15 cellular contexts compared by ENCODE assay signal in the genomic region with DNA sequence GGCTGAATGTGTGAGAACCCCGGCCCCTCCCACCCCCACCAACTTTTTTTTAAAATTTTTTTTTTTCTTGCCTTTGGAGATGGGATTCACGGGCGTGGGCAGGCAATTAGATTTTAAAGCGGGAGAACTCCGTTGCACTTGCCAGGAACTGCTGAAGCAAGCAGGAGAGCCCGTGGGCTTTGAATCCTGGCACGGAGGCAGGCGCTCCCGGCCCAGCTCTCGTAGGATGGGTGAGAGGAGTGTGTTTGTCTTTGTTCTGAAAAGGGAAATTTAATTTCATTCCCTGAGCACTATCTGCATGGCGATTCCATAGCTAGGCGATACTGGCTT. TPM values are rescaled to one million over a fixed set of nuclear protein-coding genes. Genes with fewer than 3 reads are reported as not detected.
DNase-seq lines count a peak whose midpoint lies in the region; ATAC-seq and TF ChIP-seq lines count a peak whose summit lies in the region.
"Had no signal": no experiment of that assay in that cellular context is flagged by ENCODE, and none has a peak within 500 bp of the region (broad histone marks: within the 10 kb centered on the region; RNA-seq: fewer than 3 reads in every experiment).

No MANE protein-coding gene starts in this region.

- H3K27ac ChIP-seq in right atrium auricular region: peak overlapping the region; percentile 54 to 61

- ATAC-seq in HG02588 (IDR thresholded peaks at IDR 0.05; ENCODE audit: unreplicated experiment) (no peak), HG03521 (IDR thresholded peaks at IDR 0.05; ENCODE audit: unreplicated experiment) (no peak)

- H3K27me3 ChIP-seq in BE2C (no peaks in the 10 kb centered on the region), adipocyte (replicated peaks; ENCODE audit: control insufficient read depth, insufficient read depth, low read length) (peaks cover 11% of the 10 kb centered on the region), right atrium auricular region (no peaks in the 10 kb centered on the region)

- peaks cover 3% of the 10 kb centered on the region for H3K36me3 Mint-ChIP-seq in progenitor cell of endocrine pancreas (ENCODE audit: insufficient read depth)
- H3K36me3 Mint-ChIP-seq: memory B cell had no signal

- peaks cover 6% of the 10 kb centered on the region for H3K9me3 Mint-ChIP-seq in progenitor cell of endocrine pancreas (ENCODE audit: low read depth)

- H3K27me3 Mint-ChIP-seq in progenitor cell of endocrine pancreas: no peaks in the 10 kb centered on the region
- H3K27me3 Mint-ChIP-seq: memory B cell had no signal

- H3K4me3 ChIP-seq in BE2C (ENCODE audit: low read depth, low read length) (peak overlapping the region; percentile 7), adipocyte (ENCODE audit: low read length) (peak overlapping the region; percentile 23), right atrium auricular region (peak overlapping the region in 1 of 2 donors; percentile 12)

- peak; percentile 33 for DNase-seq in BE2C
- peak; percentile 6 for DNase-seq in adipocyte (ENCODE audit: low read depth)
- no peak for DNase-seq in right atrium auricular region (ENCODE audit: low spot score)
- no peak for DNase-seq in progenitor cell of endocrine pancreas (ENCODE audit: low spot score, unreplicated experiment)
- DNase-seq in stimulated activated CD4-positive, alpha-beta T cell treated with anti-CD3 and anti-CD28 coated beads, Interleukin-4, amount 100 ng/mL, for 4 hours: no peak
- no peak for DNase-seq in RPMI8226
- DNase-seq: activated CD4-positive, alpha-beta T cell treated with anti-CD3 and anti-CD28 coated beads, Interleukin-2, amount 50 U/mL, for 48 hours; activated naive CD4-positive, alpha-beta T cell treated with anti-CD3 and anti-CD28 coated beads for 36 hours; cortex of kidney; GOT3; NCI-H2029; trophoblast cell had no signal

- peak overlapping the region; percentile 15 for H3K27ac Mint-ChIP-seq in progenitor cell of endocrine pancreas
- H3K27ac Mint-ChIP-seq: activated naive CD4-positive, alpha-beta T cell treated with anti-CD3 and anti-CD28 coated beads for 36 hours; memory B cell had no signal

- H3K4me3 Mint-ChIP-seq in progenitor cell of endocrine pancreas (ENCODE audit: low read depth): no peak overlapping the region
- H3K4me3 Mint-ChIP-seq: activated naive CD4-positive, alpha-beta T cell treated with anti-CD3 and anti-CD28 coated beads for 36 hours; memory B cell had no signal

- H3K9me3 ChIP-seq in BE2C: no peaks in the 10 kb centered on the region
- peaks cover 23% of the 10 kb centered on the region for H3K9me3 ChIP-seq in adipocyte (ENCODE audit: control insufficient read depth, low read length)
- peaks cover 0 to 7% of the 10 kb centered on the region in 2 donors for H3K9me3 ChIP-seq in right atrium auricular region

- H3K36me3 ChIP-seq in BE2C: no peaks in the 10 kb centered on the region
- H3K36me3 ChIP-seq in adipocyte (ENCODE audit: control insufficient read depth, insufficient read depth, low read length, severe bottlenecking): no peaks in the 10 kb centered on the region
- no peaks in the 10 kb centered on the region for H3K36me3 ChIP-seq in right atrium auricular region

- peak overlapping the region; percentile 69 for H3K9ac ChIP-seq in adipocyte (ENCODE audit: low read length)

- H3K4me1 ChIP-seq in BE2C: peaks cover 21% of the 10 kb centered on the region
- peaks cover 21% of the 10 kb centered on the region for H3K4me1 ChIP-seq in adipocyte (ENCODE audit: control insufficient read depth, insufficient read depth, low read length)
- H3K4me1 ChIP-seq in right atrium auricular region: peaks cover 0 to 36% of the 10 kb centered on the region in 2 donors

- peaks cover 43% of the 10 kb centered on the region for H3K4me1 Mint-ChIP-seq in progenitor cell of endocrine pancreas (ENCODE audit: low read depth)

- TF ChIP-seq CTCF in BE2C (IDR thresholded peaks at IDR 0.05; ENCODE audit: low read depth, low read length): no peak
- no peak for TF ChIP-seq CTCF in right atrium auricular region (IDR thresholded peaks at IDR 0.05)
- no peak for TF ChIP-seq CTCF in progenitor cell of endocrine pancreas (IDR thresholded peaks at IDR 0.05; ENCODE audit: unreplicated experiment)

RNA-seq across cellular contexts. Expression of a gene that starts 54.3 kb away (rescaled TPM):
- 98.1 TPM for polyA plus RNA-seq in BE2C (2012; ENCODE audit: insufficient read depth, insufficient read length, low read depth)
- total RNA-seq in right atrium auricular region (10 to 100 TPM; 36.9 to 43.2 TPM), progenitor cell of endocrine pancreas (100.0 and 101 TPM in 2 replicates)

Comparison
In these comparisons a context has a peak if more than half of its experiments do, and no peak if none do; other contexts are left out.
1. DNase-seq: peak in BE2C (single experiment) and adipocyte (single experiment); none in right atrium auricular region (single experiment), progenitor cell of endocrine pancreas (single experiment), stimulated activated CD4-positive, alpha-beta T cell treated with anti-CD3 and anti-CD28 coated beads, Interleukin-4, amount 100 ng/mL, for 4 hours (0 of 2) and RPMI8226 (single experiment).